In genomic region chr17:49388290-49388640, GRCh38 we compare ENCODE assay signal across 10 cellular contexts. TPM values are rescaled to one million over a fixed set of nuclear protein-coding genes. Genes with fewer than 3 reads are reported as not detected.
DNase-seq lines count a peak whose midpoint lies in the region; ATAC-seq and TF ChIP-seq lines count a peak whose summit lies in the region.
"Had no signal": no experiment of that assay in that cellular context is flagged by ENCODE, and none has a peak within 500 bp of the region (broad histone marks: within the 10 kb centered on the region; RNA-seq: fewer than 3 reads in every experiment).

No MANE protein-coding gene starts in this region.

- H3K9me3 ChIP-seq in spleen = no peaks in the 10 kb centered on the region

- H3K36me3 ChIP-seq in spleen = no peaks in the 10 kb centered on the region

- DNase-seq in NK-92 treated with Interleukin-12 subunit alpha and Interleukin-12 subunit beta, amount 100 ng/mL, for 24 hours (lab: John Stamatoyannopoulos, UW) = peak; percentile 15
- DNase-seq in NK-92 (lab: John Stamatoyannopoulos, UW; ENCODE audit: unreplicated experiment) (no peak), spleen (no peak), NCI-H187 treated with DMSO at 0.1 percent for 48 hours (lab: John Stamatoyannopoulos, UW) (no peak), NCI-H345 (lab: John Stamatoyannopoulos, UW) (no peak), iPS-NIHi7 (ENCODE audit: extremely low spot score) (no peak)
- peak; percentile 36 for DNase-seq in activated CD4-positive, alpha-beta memory T cell treated with anti-CD3 and anti-CD28 coated beads for 36 hours
- DNase-seq: midbrain had no signal

- no peak for TF ChIP-seq CTCF in spleen (IDR thresholded peaks at IDR 0.05 in 8 of 11, conservative IDR thresholded peaks at IDR 0.05 in 3 of 11)

- peak; percentile 43 for ATAC-seq in HG03432 (IDR thresholded peaks at IDR 0.05; ENCODE audit: unreplicated experiment)

- CTCF ChIA-PET in activated CD4-positive, alpha-beta memory T cell treated with anti-CD3 and anti-CD28 coated beads for 36 hours (lab: Charles Lee) = interaction anchor here (0.5 to 4.5 kb wide), 10 partner anchors 9 to 166 kb away, joined by 3 to 20 read pairs (median 4); no protein-coding TSS in a partner anchor

- WGBS in spleen, 5 donors = 31 to 44% (median 38%) methylated on average over 6 of the region's 6 CpGs

- peaks cover 38 to 65% (median 51%) of the 10 kb centered on the region in 6 donors for H3K4me1 ChIP-seq in spleen

- H3K9me3 Mint-ChIP-seq in activated CD4-positive, alpha-beta memory T cell treated with anti-CD3 and anti-CD28 coated beads for 36 hours = no peaks in the 10 kb centered on the region

- POLR2A ChIA-PET in activated CD4-positive, alpha-beta memory T cell treated with anti-CD3 and anti-CD28 coated beads for 36 hours (lab: Charles Lee) = no interaction called here

- H3K36me3 Mint-ChIP-seq in activated CD4-positive, alpha-beta memory T cell treated with anti-CD3 and anti-CD28 coated beads for 36 hours = no peaks in the 10 kb centered on the region

- H3K4me1 Mint-ChIP-seq in activated CD4-positive, alpha-beta memory T cell treated with anti-CD3 and anti-CD28 coated beads for 36 hours (ENCODE audit: low read depth) = peaks cover 41% of the 10 kb centered on the region

- intact Hi-C loops in activated CD4-positive, alpha-beta memory T cell treated with anti-CD3 and anti-CD28 coated beads for 36 hours (cut with micrococcal nuclease) = loop anchor here (2.0 kb wide), 1 partner anchor 45 kb away; no protein-coding TSS in a partner anchor
- intact Hi-C loops in spleen (cut with DNase I; ENCODE audit: low total_unique reads) = no loop called here

- H3K4me3 ChIP-seq in spleen = peak overlapping the region in 1 of 8 donors; percentile 46

- H3K27me3 Mint-ChIP-seq in activated CD4-positive, alpha-beta memory T cell treated with anti-CD3 and anti-CD28 coated beads for 36 hours = no peaks in the 10 kb centered on the region

- H3K27me3 ChIP-seq in spleen (replicated peaks in 1 of 7) = no peaks in the 10 kb centered on the region

- peak overlapping the region; percentile 46 for H3K4me3 Mint-ChIP-seq in activated CD4-positive, alpha-beta memory T cell treated with anti-CD3 and anti-CD28 coated beads for 36 hours

- H3K27ac Mint-ChIP-seq in activated CD4-positive, alpha-beta memory T cell treated with anti-CD3 and anti-CD28 coated beads for 36 hours = peak overlapping the region; percentile 76

- H3K27ac ChIP-seq in spleen = peak overlapping the region; percentile 61 to 94 (median 88)
- H3K27ac ChIP-seq: VCaP had no signal

- TF ChIP-seq POLR2A in spleen (IDR thresholded peaks at IDR 0.05) = no peak

RNA-seq across cellular contexts. Expression of gene ZNF652, which starts 26.2 kb away (rescaled TPM):
- 1 to 10 TPM; 5.7 to 7.2 TPM for total RNA-seq in activated CD4-positive, alpha-beta memory T cell treated with anti-CD3 and anti-CD28 coated beads for 36 hours
- total RNA-seq in spleen = 10 to 100 TPM; 51.4 to 73.9 (median 57.5) TPM
- polyA plus RNA-seq in spleen = 10 to 100 TPM; 18.2 to 26.6 (median 23.3) TPM

RNA-seq across cellular contexts. Expression of gene PHB1, which starts 26.4 kb away (rescaled TPM):
- total RNA-seq in activated CD4-positive, alpha-beta memory T cell treated with anti-CD3 and anti-CD28 coated beads for 36 hours = 100 to 1,000 TPM; 280 to 295 TPM
- 10 to 100 TPM; 49.4 to 84.1 (median 66.6) TPM for total RNA-seq in spleen
- polyA plus RNA-seq in spleen = 100 to 1,000 TPM in 1 of 3 donors, 10 to 100 TPM in 2; 60.3 to 109 (median 95.5) TPM

Comparison
In these comparisons a context has a peak if more than half of its experiments do, and no peak if none do; other contexts are left out.
1. DNase-seq: peak in NK-92 treated with Interleukin-12 subunit alpha and Interleukin-12 subunit beta, amount 100 ng/mL, for 24 hours (single experiment) and activated CD4-positive, alpha-beta memory T cell treated with anti-CD3 and anti-CD28 coated beads for 36 hours (single experiment); none in NK-92 (single experiment), spleen (single experiment), NCI-H187 treated with DMSO at 0.1 percent for 48 hours (single experiment), NCI-H345 (single experiment) and iPS-NIHi7 (single experiment).
2. RNA of gene ZNF652, which starts 26.2 kb away (total RNA-seq): 51.4 to 73.9 TPM in spleen; 5.7 to 7.2 TPM in activated CD4-positive, alpha-beta memory T cell treated with anti-CD3 and anti-CD28 coated beads for 36 hours; every median in the first group is over 4 times any median in the second.